Comparison of ENCODE assay signal across 23 cellular contexts in the genomic region with DNA sequence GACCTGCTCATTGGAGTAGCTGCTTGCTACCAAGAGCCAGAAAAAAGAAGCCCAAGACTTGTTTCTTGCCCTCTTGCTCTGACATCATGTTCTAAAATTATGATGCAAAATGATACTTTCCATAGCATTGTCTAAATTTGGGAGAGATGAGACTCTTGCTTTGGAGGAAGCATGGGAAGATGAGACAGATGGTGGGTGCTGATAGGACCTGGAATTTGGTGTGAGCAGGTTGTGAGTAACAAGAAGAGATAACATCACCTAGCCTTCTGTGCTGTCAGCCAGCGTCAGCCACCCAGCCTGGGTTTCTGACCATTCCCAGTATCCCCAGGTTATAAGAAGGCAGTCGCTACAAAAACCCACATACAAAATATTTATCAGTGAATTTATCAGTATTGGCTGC.
"Had no signal": no experiment of that assay in that cellular context is flagged by ENCODE, and none has a peak within 500 bp of the region (broad histone marks: within the 10 kb centered on the region; RNA-seq: fewer than 3 reads in every experiment).

No MANE protein-coding gene starts in this region.

- H3K36me3 ChIP-seq: left lung, stomach, suprapubic skin, tibial nerve had no signal

- H3K36me3 Mint-ChIP-seq: activated naive CD8-positive, alpha-beta T cell treated with anti-CD3 and anti-CD28 coated beads, Interleukin-2, amount 10 ng/mL, durations not matched to agents 7 days and 5 days; mesothelial cell of epicardium; natural killer cell; stimulated activated memory B cell treated with anti-CD40 and anti-IgM and Interleukin-4, amounts not matched to agents 10 μg/mL and 1 μg/mL and 100 μg/mL, for 72 hours had no signal

- H3K4me1 ChIP-seq: left lung had no signal

- DNase-seq: activated CD4-positive, alpha-beta T cell treated with anti-CD3 and anti-CD28 coated beads for 36 hours; activated CD4-positive, alpha-beta T cell treated with anti-CD3 and anti-CD28 coated beads, Interleukin-2, amount 50 U/mL, for 48 hours; activated CD8-positive, alpha-beta memory T cell treated with anti-CD3 and anti-CD28 coated beads, Interleukin-2, amount 50 U/mL, for 48 hours; activated naive CD4-positive, alpha-beta T cell treated with anti-CD3 and anti-CD28 coated beads for 36 hours; activated naive CD8-positive, alpha-beta T cell treated with anti-CD3 and anti-CD28 coated beads, Interleukin-2, amount 10 ng/mL, durations not matched to agents 7 days and 5 days; activated T-cell treated with anti-CD3 and anti-CD28 coated beads, Interleukin-2, amount 50 U/mL, for 48 hours; amniotic stem cell; cerebellar nuclear complex; endodermal cell; kidney glomerular epithelial cell; left lung; natural killer cell; stimulated activated CD4-positive, alpha-beta T cell treated with anti-CD3 and anti-CD28 coated beads, Interleukin-15, amount 100 ng/mL, for 24 hours; stomach; T-helper 9 cell had no signal

- H3K27me3 Mint-ChIP-seq: activated CD4-positive, alpha-beta T cell treated with anti-CD3 and anti-CD28 coated beads for 36 hours had no signal

- H3K4me3 Mint-ChIP-seq: activated CD4-positive, alpha-beta T cell treated with anti-CD3 and anti-CD28 coated beads for 36 hours; activated naive CD4-positive, alpha-beta T cell treated with anti-CD3 and anti-CD28 coated beads for 36 hours; activated naive CD8-positive, alpha-beta T cell treated with anti-CD3 and anti-CD28 coated beads, Interleukin-2, amount 10 ng/mL, durations not matched to agents 7 days and 5 days; endodermal cell; mesothelial cell of epicardium; natural killer cell; stimulated activated memory B cell treated with anti-CD40 and anti-IgM and Interleukin-4, amounts not matched to agents 10 μg/mL and 1 μg/mL and 100 μg/mL, for 72 hours; WTC11 had no signal

- H3K27ac ChIP-seq: coronary artery, left lung, stomach, suprapubic skin, tibial nerve had no signal

- H3K9me3 ChIP-seq: left lung, stomach, suprapubic skin, tibial nerve had no signal

- H3K27ac Mint-ChIP-seq: activated CD4-positive, alpha-beta T cell treated with anti-CD3 and anti-CD28 coated beads for 36 hours; activated naive CD4-positive, alpha-beta T cell treated with anti-CD3 and anti-CD28 coated beads for 36 hours; activated naive CD8-positive, alpha-beta T cell treated with anti-CD3 and anti-CD28 coated beads, Interleukin-2, amount 10 ng/mL, durations not matched to agents 7 days and 5 days; endodermal cell; mesothelial cell of epicardium; natural killer cell; stimulated activated memory B cell treated with anti-CD40 and anti-IgM and Interleukin-4, amounts not matched to agents 10 μg/mL and 1 μg/mL and 100 μg/mL, for 72 hours; WTC11 had no signal

- H3K4me3 ChIP-seq: coronary artery, left lung, lung, smooth muscle cell, stomach, suprapubic skin, tibial nerve had no signal

- H3K27me3 ChIP-seq: left lung, stomach, suprapubic skin, tibial nerve had no signal

- H3K9me3 Mint-ChIP-seq: activated naive CD4-positive, alpha-beta T cell treated with anti-CD3 and anti-CD28 coated beads for 36 hours; activated naive CD8-positive, alpha-beta T cell treated with anti-CD3 and anti-CD28 coated beads, Interleukin-2, amount 10 ng/mL, durations not matched to agents 7 days and 5 days; mesothelial cell of epicardium; natural killer cell; stimulated activated memory B cell treated with anti-CD40 and anti-IgM and Interleukin-4, amounts not matched to agents 10 μg/mL and 1 μg/mL and 100 μg/mL, for 72 hours had no signal

- H3K4me1 Mint-ChIP-seq: activated CD4-positive, alpha-beta T cell treated with anti-CD3 and anti-CD28 coated beads for 36 hours; activated naive CD8-positive, alpha-beta T cell treated with anti-CD3 and anti-CD28 coated beads, Interleukin-2, amount 10 ng/mL, durations not matched to agents 7 days and 5 days; stimulated activated memory B cell treated with anti-CD40 and anti-IgM and Interleukin-4, amounts not matched to agents 10 μg/mL and 1 μg/mL and 100 μg/mL, for 72 hours had no signal
